Comparison of ENCODE assay signal across 23 cellular contexts in the genomic region with DNA sequence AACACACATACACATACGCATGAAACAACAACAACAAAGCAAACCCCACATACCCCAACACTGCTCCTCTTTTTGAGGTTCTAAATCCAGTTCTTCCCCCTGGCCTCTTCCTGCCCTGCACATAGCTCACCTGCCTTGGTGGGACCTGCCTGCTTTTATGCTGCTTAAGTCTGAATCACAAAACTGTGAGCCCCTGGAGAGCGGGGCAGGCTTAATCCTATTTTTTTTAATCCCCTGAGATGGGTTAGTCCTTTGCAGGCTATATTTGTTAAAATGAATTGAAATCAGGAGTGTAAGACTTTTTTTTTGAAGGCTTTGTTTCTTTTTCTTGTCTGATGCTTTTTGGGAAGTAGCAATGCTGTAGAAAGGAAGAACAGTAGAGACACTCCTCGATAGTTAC.
DNase-seq lines count a peak whose midpoint lies in the region; ATAC-seq, FAIRE-seq and TF ChIP-seq lines count a peak whose summit lies in the region.
"Had no signal": no experiment of that assay in that cellular context is flagged by ENCODE, and none has a peak within 500 bp of the region (broad histone marks: within the 10 kb centered on the region; RNA-seq: fewer than 3 reads in every experiment).

No MANE protein-coding gene starts in this region.

- no peaks in the 10 kb centered on the region for H3K23me2 ChIP-seq in H1 (ENCODE audit: low read depth, low read length)

- no peak for TF ChIP-seq CTCF in DOHH2 (IDR thresholded peaks at IDR 0.05; ENCODE audit: low read depth, low read length, poor library complexity, severe bottlenecking)
- TF ChIP-seq CTCF in H1 (IDR thresholded peaks at IDR 0.05; ENCODE audit: control extremely low read depth in 1 of 3, insufficient read depth in 1 of 3, low read depth in 1 of 3, low read length in 3 of 3), result no peak

- no peaks in the 10 kb centered on the region for H3K36me3 ChIP-seq in DOHH2 (ENCODE audit: control insufficient read depth, low read length)
- no peaks in the 10 kb centered on the region for H3K36me3 ChIP-seq in KOPT-K1 (ENCODE audit: insufficient read depth, low read length)
- no peaks in the 10 kb centered on the region for H3K36me3 ChIP-seq in H1 (ENCODE audit: control insufficient read depth in 2 of 4, insufficient read depth in 4 of 4, low read length in 3 of 4)
- H3K36me3 ChIP-seq in aorta (ENCODE audit: control insufficient read depth in 1 of 2, insufficient read depth in 2 of 2, low read length in 1 of 2), result no peaks in the 10 kb centered on the region
- H3K36me3 ChIP-seq: MG63 had no signal

- CTCF ChIA-PET in H1 (lab: Charles Lee; ENCODE audit: partially characterized antibody), result interaction anchor here (2.4 kb wide), 1 partner anchor 774 kb away, joined by 5 read pairs; no protein-coding TSS in a partner anchor

- TF ChIP-seq POLR2A in H1 (IDR thresholded peaks at IDR 0.05; ENCODE audit: control extremely low read depth in 1 of 2, low read depth in 2 of 2, low read length in 2 of 2), result no peak

- 72% methylated on average over 3 of the region's 3 CpGs; no CpG with 5 or more reads in 1 of the 2 experiments for WGBS in H1 (ENCODE audit: extremely low coverage in 1 of 2, insufficient coverage in 1 of 2, insufficient read length in 1 of 2, insufficient replicate concordance in 2 of 2, low coverage in 1 of 2, low lambda C conversion rate in 2 of 2, missing lambda C conversion rate in 1 of 2), 2 experiments
- 68 to 75% methylated on average over 3 of the region's 3 CpGs for WGBS in aorta, 2 donors

- no peaks in the 10 kb centered on the region for H3F3A ChIP-seq in DOHH2 (ENCODE audit: control insufficient read depth, insufficient read depth)

- no peak overlapping the region for H2AK5ac ChIP-seq in H1 (ENCODE audit: low read depth, low read length)

- H2BK120ac ChIP-seq in H1 (replicated peaks; ENCODE audit: low read depth, low read length), result no peak overlapping the region

- TF ChIP-seq RAD21 in H1 (IDR thresholded peaks at IDR 0.05 in 1 of 2, conservative IDR thresholded peaks at IDR 0.05 in 1 of 2; ENCODE audit: low read depth in 2 of 2, low read length in 2 of 2), result no peak

- intact Hi-C loops in aorta (cut with DNase I), result no loop called here

- H3K79me1 ChIP-seq in H1 (ENCODE audit: low read depth, low read length), result no peaks in the 10 kb centered on the region

- ATAC-seq in GM19351 (IDR thresholded peaks at IDR 0.05; ENCODE audit: unreplicated experiment) (no peak), aorta (ENCODE audit: low FRiP score) (no peak), HG03469 (IDR thresholded peaks at IDR 0.05; ENCODE audit: unreplicated experiment) (no peak)
- ATAC-seq: GM12878 had no signal

- no peaks in the 10 kb centered on the region for H4K20me1 ChIP-seq in DOHH2 (ENCODE audit: control insufficient read depth, insufficient read depth, low read depth, low read length)
- no peaks in the 10 kb centered on the region for H4K20me1 ChIP-seq in H1 (replicated peaks in 1 of 2; ENCODE audit: control insufficient read depth in 1 of 2, insufficient read depth in 2 of 2, low read length in 2 of 2)

- H3K27me3 ChIP-seq in DOHH2 (ENCODE audit: control insufficient read depth, low read length), result no peaks in the 10 kb centered on the region
- no peaks in the 10 kb centered on the region; a peak in 2 of 7 replicates for H3K27me3 ChIP-seq in H1 (replicated peaks in 1 of 4; ENCODE audit: control insufficient read depth in 3 of 4, extremely low read depth in 1 of 4, insufficient read depth in 3 of 4, low read length in 3 of 4)
- no peaks in the 10 kb centered on the region for H3K27me3 ChIP-seq in aorta (ENCODE audit: control insufficient read depth in 1 of 2, insufficient read depth in 2 of 2, low read length in 1 of 2)
- H3K27me3 ChIP-seq: MG63 had no signal

- FAIRE-seq in H1 (lab: Jason Lieb, UNC), result no peak
- FAIRE-seq: GM12878, GM19239 had no signal

- peak overlapping the region; percentile 17; the same call in 1 of the 2 replicates for H2BK5ac ChIP-seq in H1 (ENCODE audit: low read depth, low read length)

- no peak overlapping the region for H3K27ac ChIP-seq in DOHH2 (ENCODE audit: low read depth, low read length)
- H3K27ac ChIP-seq in KOPT-K1 (ENCODE audit: low read depth, low read length, poor library complexity, severe bottlenecking), result peak overlapping the region; percentile 15
- no peak overlapping the region for H3K27ac ChIP-seq in H1 (ENCODE audit: low read depth, low read length)
- H3K27ac ChIP-seq in aorta (ENCODE audit: low read depth in 1 of 2, low read length in 2 of 2), result no peak overlapping the region
- H3K27ac ChIP-seq: PC-9, RWPE1 had no signal

- H2BK12ac ChIP-seq in H1 (ENCODE audit: low read depth, low read length), result peak overlapping the region; percentile 69; the same call in 1 of the 2 replicates

- no peak overlapping the region for H3K9ac ChIP-seq in H1 (replicated peaks in 1 of 4; ENCODE audit: extremely low read depth in 1 of 4, low read depth in 3 of 4, low read length in 3 of 4)

- no peak overlapping the region for H3K4me3 ChIP-seq in DOHH2 (ENCODE audit: low read length)
- peak overlapping the region in 1 of 4 experiments; percentile 8; a peak in 1 of 8 replicates for H3K4me3 ChIP-seq in H1 (ENCODE audit: extremely low read depth in 1 of 4, insufficient read depth in 2 of 4, low read depth in 3 of 4, low read length in 4 of 4)
- H3K4me3 ChIP-seq in aorta (ENCODE audit: low read length in 2 of 2), result no peak overlapping the region
- H3K4me3 ChIP-seq: GM12878, MG63, PC-9 had no signal

- peaks cover 16% of the 10 kb centered on the region for H3K4me1 ChIP-seq in DOHH2 (ENCODE audit: control insufficient read depth, low read length)
- peaks cover 3 to 20% (median 10%) of the 10 kb centered on the region in 4 experiments for H3K4me1 ChIP-seq in H1 (replicated peaks in 1 of 4; ENCODE audit: control insufficient read depth in 3 of 4, insufficient read depth in 4 of 4, low read length in 3 of 4)
- no peaks in the 10 kb centered on the region for H3K4me1 ChIP-seq in aorta (ENCODE audit: control insufficient read depth in 1 of 2, insufficient read depth in 2 of 2, low read length in 2 of 2)

- no peak overlapping the region for H4K91ac ChIP-seq in H1 (replicated peaks; ENCODE audit: insufficient read length, low read length)

- H3K79me2 ChIP-seq in DOHH2 (ENCODE audit: control insufficient read depth, low read length) (no peaks in the 10 kb centered on the region), H1 (ENCODE audit: control insufficient read depth in 1 of 2, insufficient read depth in 2 of 2, low read length in 2 of 2) (no peaks in the 10 kb centered on the region)

- H3K56ac ChIP-seq in H1 (replicated peaks; ENCODE audit: insufficient read length, low read depth, low read length), result no peak overlapping the region

- H3K23ac ChIP-seq in H1 (ENCODE audit: insufficient read length), result no peak overlapping the region

- H3K9me3 ChIP-seq in DOHH2 (ENCODE audit: control insufficient read depth, insufficient read depth, low read length) (peaks cover 8% of the 10 kb centered on the region; the same call in 1 of the 2 replicates), KOPT-K1 (ENCODE audit: insufficient read depth, low read length, poor library complexity, severe bottlenecking) (peaks cover 10% of the 10 kb centered on the region), H1 (ENCODE audit: insufficient read depth in 2 of 2, low read depth in 1 of 2, low read length in 1 of 2) (0 out of 4 replicates have a peak, but pooled peaks cover 0 to under 1% of the 10 kb centered on the region in 2 experiments), aorta (ENCODE audit: control insufficient read depth, low read length) (peaks cover 2% of the 10 kb centered on the region)
- H3K9me3 ChIP-seq: MG63 had no signal

- no peak overlapping the region for H4K5ac ChIP-seq in H1 (ENCODE audit: insufficient read length, low read depth, low read length)

- no peak overlapping the region for H4K8ac ChIP-seq in H1 (ENCODE audit: extremely low read depth, insufficient read depth, low read length)

- H3K4me2 ChIP-seq in DOHH2 (ENCODE audit: low read length) (peak overlapping the region; percentile 42), H1 (ENCODE audit: insufficient read depth in 1 of 2, low read depth in 2 of 2, low read length in 2 of 2) (peak overlapping the region; percentile 42 to 51)
- H3K4me2 ChIP-seq: PC-9 had no signal

- TF ChIP-seq EP300 in H1 (IDR thresholded peaks at IDR 0.05; ENCODE audit: borderline replicate concordance in 1 of 2, low read depth in 2 of 2, low read length in 2 of 2), result no peak

- no peak overlapping the region for H3K4ac ChIP-seq in H1 (replicated peaks; ENCODE audit: insufficient read length, low read depth, low read length)

- H2BK20ac ChIP-seq in H1 (ENCODE audit: low read length), result peak overlapping the region; percentile 53; the same call in 1 of the 2 replicates

- POLR2A ChIA-PET in H1 (lab: Charles Lee; ENCODE audit: partially characterized antibody), result no interaction called here

- H3K14ac ChIP-seq in H1 (ENCODE audit: insufficient read length), result no peak overlapping the region

- H2AFZ ChIP-seq in H1 (ENCODE audit: low read length), result no peak overlapping the region
- H2AFZ ChIP-seq: PC-9 had no signal

- no peaks in the 10 kb centered on the region for H3K9me2 ChIP-seq in DOHH2 (replicated peaks; ENCODE audit: control insufficient read depth, low read length)

- H2BK15ac ChIP-seq in H1 (ENCODE audit: low read length), result no peak overlapping the region

- no peak overlapping the region; the same call in 1 of the 2 replicates for H3K18ac ChIP-seq in H1 (ENCODE audit: extremely low read depth, low read length)

- no peak for DNase-seq in H1 (ENCODE audit: low read depth in 1 of 2, low spot score in 2 of 2)
- DNase-seq in NCI-H446 (lab: John Stamatoyannopoulos, UW), result no peak
- no peak for DNase-seq in aorta
- DNase-seq: ACHN, DMS 273 treated with DMSO at 0.1 percent for 48 hours, GOT3, HFFc6, IMR-90, Kasumi-1, MG63, NCI-H1048, NCI-H2029, NCI-H446 treated with DMSO at 0.1 percent for 48 hours, NCI-H774, PC-9, SIG-M5 had no signal

TF ChIP-seq in H1, 55 proteins besides CTCF, POLR2A, EP300 and RAD21:
- no peak for TF ChIP-seq CBX8 (IDR thresholded peaks at IDR 0.05; ENCODE audit: borderline replicate concordance, low read depth, low read length)
- no peak for TF ChIP-seq CREB1 (IDR thresholded peaks at IDR 0.05)
- no peak for TF ChIP-seq CHD1 (IDR thresholded peaks at IDR 0.05; ENCODE audit: low read depth, low read length)
- no peak for TF ChIP-seq CBX5 (IDR thresholded peaks at IDR 0.05; ENCODE audit: low read depth, low read length)
- no peak for TF ChIP-seq SIN3A (conservative IDR thresholded peaks at IDR 0.05 in 1 of 2, IDR thresholded peaks at IDR 0.05 in 1 of 2; ENCODE audit: low read depth in 1 of 2, low read length in 2 of 2)
- TF ChIP-seq TAF1 (IDR thresholded peaks at IDR 0.05; ENCODE audit: low read depth, low read length), result no peak
